8 cellular contexts compared by ENCODE assay signal in the genomic region with DNA sequence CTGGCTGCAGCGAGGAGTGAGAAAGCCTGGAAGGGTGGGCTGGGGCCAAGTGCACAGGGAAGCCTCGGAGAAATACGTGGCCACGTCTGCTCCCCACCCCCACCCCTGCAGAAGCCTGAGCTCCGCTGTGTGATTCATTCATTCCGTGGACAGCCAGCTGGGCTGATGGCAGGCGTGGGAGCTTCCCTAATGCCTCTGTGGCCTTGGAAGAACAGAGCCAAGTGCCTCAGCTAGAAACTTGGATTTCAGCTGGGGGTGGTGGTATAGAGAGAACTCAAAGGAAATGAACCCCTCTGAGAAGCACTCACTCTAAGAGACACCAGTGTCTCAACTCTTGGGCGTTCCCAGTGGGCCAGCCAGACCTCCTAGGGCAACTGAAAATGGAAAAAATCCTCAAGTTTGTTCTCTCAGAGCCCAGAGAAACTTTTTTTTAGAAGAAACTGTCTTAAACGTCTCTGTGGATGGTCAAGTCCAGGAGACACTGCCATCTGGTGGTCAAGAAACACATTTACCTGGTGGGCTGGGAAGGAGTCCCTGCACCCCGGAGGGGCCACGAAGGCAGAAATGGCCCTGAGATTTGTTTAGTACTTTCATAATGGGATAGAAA. TPM values are rescaled to one million over a fixed set of nuclear protein-coding genes. Genes with fewer than 3 reads are reported as not detected.
DNase-seq lines count a peak whose midpoint lies in the region; ATAC-seq and TF ChIP-seq lines count a peak whose summit lies in the region.

No MANE protein-coding gene starts in this region.

- no peaks in the 10 kb centered on the region for H3K27me3 ChIP-seq in DOHH2 (ENCODE audit: control insufficient read depth, low read length)
- H3K27me3 ChIP-seq in HUES48 (ENCODE audit: control insufficient read depth, insufficient read depth, low read length): no peaks in the 10 kb centered on the region
- H3K27me3 ChIP-seq in hepatocyte: no peaks in the 10 kb centered on the region

- TF ChIP-seq CTCF in DOHH2 (IDR thresholded peaks at IDR 0.05; ENCODE audit: low read depth, low read length, poor library complexity, severe bottlenecking): peak; percentile 84
- peak; percentile 78 for TF ChIP-seq CTCF in astrocyte of the spinal cord (IDR thresholded peaks at IDR 0.05; ENCODE audit: low read depth, low read length)
- TF ChIP-seq CTCF in hepatocyte (IDR thresholded peaks at IDR 0.05; ENCODE audit: poor library complexity): peak; percentile 100

- no peak overlapping the region for H3K27ac ChIP-seq in DOHH2 (ENCODE audit: low read depth, low read length)
- peak overlapping the region; percentile 92 for H3K27ac ChIP-seq in HUES48 (ENCODE audit: low read depth, low read length)
- H3K27ac ChIP-seq in hepatocyte: peak overlapping the region; percentile 90

- DNase-seq in SW 1271 (lab: John Stamatoyannopoulos, UW) (peak; percentile 58 to 83), astrocyte of the spinal cord (ENCODE audit: low read depth, low spot score) (peak; percentile 97), hepatocyte (ENCODE audit: low spot score) (peak; percentile 92), renal cortical epithelial cell (ENCODE audit: low read depth) (peak; percentile 67), KG1 (lab: John Stamatoyannopoulos, UW) (no peak)

- H3K9me2 ChIP-seq in DOHH2 (replicated peaks; ENCODE audit: control insufficient read depth, low read length): no peaks in the 10 kb centered on the region
- H3K9me2 ChIP-seq in hepatocyte (replicated peaks; ENCODE audit: insufficient read depth): no peaks in the 10 kb centered on the region

- no peaks in the 10 kb centered on the region for H3K9me3 ChIP-seq in DOHH2 (ENCODE audit: control insufficient read depth, insufficient read depth, low read length)
- H3K9me3 ChIP-seq in HUES48 (ENCODE audit: control insufficient read depth, insufficient read depth, low read length): no peaks in the 10 kb centered on the region
- no peaks in the 10 kb centered on the region for H3K9me3 ChIP-seq in hepatocyte (ENCODE audit: low read depth)

- H3K79me2 ChIP-seq in DOHH2 (ENCODE audit: control insufficient read depth, low read length) (no peaks in the 10 kb centered on the region), hepatocyte (peaks cover 4% of the 10 kb centered on the region)

- in situ Hi-C loops in astrocyte of the spinal cord (cut with HindIII; ENCODE audit: low sequenced_read_pairs): no loop called here

- H3K4me2 ChIP-seq in DOHH2 (ENCODE audit: low read length): no peak overlapping the region
- H3K4me2 ChIP-seq in hepatocyte: peak overlapping the region; percentile 63

- H3K36me3 ChIP-seq in DOHH2 (ENCODE audit: control insufficient read depth, low read length): peaks cover 28% of the 10 kb centered on the region
- H3K36me3 ChIP-seq in HUES48 (ENCODE audit: control insufficient read depth, insufficient read depth, low read length): peaks cover 9% of the 10 kb centered on the region
- no peaks in the 10 kb centered on the region for H3K36me3 ChIP-seq in hepatocyte (replicated peaks; ENCODE audit: insufficient read depth, low read depth)

- ATAC-seq in GM21381 (IDR thresholded peaks at IDR 0.05; ENCODE audit: unreplicated experiment): peak; percentile 51

- peaks cover 3% of the 10 kb centered on the region; the same call in 1 of the 2 replicates for H3F3A ChIP-seq in DOHH2 (ENCODE audit: control insufficient read depth, insufficient read depth)

- H3K4me3 ChIP-seq in DOHH2 (ENCODE audit: low read length) (no peak overlapping the region), HUES48 (ENCODE audit: low read depth, low read length) (peak overlapping the region; percentile 16), astrocyte of the spinal cord (ENCODE audit: low read depth, low read length) (no peak overlapping the region), hepatocyte (no peak overlapping the region)

- no peak overlapping the region for H2AFZ ChIP-seq in hepatocyte

- no peaks in the 10 kb centered on the region for H3K4me1 ChIP-seq in DOHH2 (ENCODE audit: control insufficient read depth, low read length)
- H3K4me1 ChIP-seq in HUES48 (ENCODE audit: control insufficient read depth, insufficient read depth, low read length): peaks cover 18% of the 10 kb centered on the region
- peaks cover 34% of the 10 kb centered on the region for H3K4me1 ChIP-seq in hepatocyte (ENCODE audit: insufficient read depth)

- 12% methylated on average over 11 of the region's 11 CpGs for WGBS in hepatocyte (ENCODE audit: low lambda C conversion rate, missing lambda C conversion rate)

- peak overlapping the region; percentile 60 for H3K9ac ChIP-seq in HUES48 (ENCODE audit: low read depth, low read length)

- no peaks in the 10 kb centered on the region for H4K20me1 ChIP-seq in DOHH2 (ENCODE audit: control insufficient read depth, insufficient read depth, low read depth, low read length)
- no peaks in the 10 kb centered on the region for H4K20me1 ChIP-seq in hepatocyte (ENCODE audit: insufficient read depth, poor library complexity, severe bottlenecking)

RNA-seq across cellular contexts. Expression of a gene that starts 18.0 kb away (rescaled TPM):
- total RNA-seq in hepatocyte: 112 and 174 TPM in 2 replicates
- polyA plus RNA-seq in hepatocyte: 333 and 348 TPM in 2 replicates
- total RNA-seq in renal cortical epithelial cell: 69.1 and 78.5 TPM in 2 replicates

RNA-seq across cellular contexts. Expression of a gene that starts 31.3 kb away (rescaled TPM):
- total RNA-seq in hepatocyte: 143 and 151 TPM in 2 replicates
- 117 and 123 TPM in 2 replicates for polyA plus RNA-seq in hepatocyte
- 210 and 408 TPM in 2 replicates for total RNA-seq in renal cortical epithelial cell

RNA-seq across cellular contexts. Expression of a gene that starts 53.7 kb away (rescaled TPM):
- total RNA-seq in hepatocyte (4,086 and 4,089 TPM in 2 replicates), renal cortical epithelial cell (103 and 242 TPM in 2 replicates)
- polyA plus RNA-seq in hepatocyte: 15,889 and 16,729 TPM in 2 replicates

Comparison
In these comparisons a context has a peak if more than half of its experiments do, and no peak if none do; other contexts are left out.
1. RNA of a gene that starts 53.7 kb away (total RNA-seq): 4,086 to 4,089 TPM in hepatocyte; 103 to 242 TPM in renal cortical epithelial cell; every median in the first group is over 10 times any median in the second.
2. Peak in every context shown above with its lines, with median percentiles within 50 percentile points of each other: CTCF ChIP-seq.